14 cellular contexts compared by ENCODE assay signal in the genomic region with DNA sequence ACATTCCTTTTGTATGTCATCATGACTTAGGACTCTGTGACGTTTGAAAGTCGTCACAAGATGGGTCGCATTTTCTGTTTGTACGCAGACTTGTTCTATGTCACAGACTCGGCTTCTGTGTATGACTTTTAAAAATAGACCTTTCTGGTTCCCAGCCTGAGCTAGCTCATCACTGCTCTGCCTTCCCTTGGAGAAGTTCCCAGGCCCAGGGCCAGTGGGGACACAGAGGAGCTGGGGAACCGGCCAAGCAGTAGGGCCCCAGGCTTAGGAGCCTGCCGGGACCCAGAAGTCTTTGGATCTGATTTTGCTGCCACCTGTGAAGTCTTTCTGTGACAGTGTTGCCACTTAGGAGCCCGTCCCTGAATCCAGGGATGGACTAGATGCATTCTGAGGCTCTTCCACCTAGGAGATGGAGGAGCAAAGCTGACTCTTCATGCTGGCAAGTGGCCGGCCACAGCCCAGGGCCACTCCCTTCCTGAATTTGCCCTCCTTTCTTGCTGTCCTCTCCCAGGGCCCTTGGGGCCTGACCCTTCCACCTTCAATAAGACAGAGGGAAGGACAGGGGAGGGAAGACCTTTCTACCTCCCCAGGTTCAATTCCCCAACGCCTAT. TPM values are rescaled to one million over a fixed set of nuclear protein-coding genes. Genes with fewer than 3 reads are reported as not detected.
"Had no signal": no experiment of that assay in that cellular context is flagged by ENCODE, and none has a peak within 500 bp of the region (broad histone marks: within the 10 kb centered on the region; RNA-seq: fewer than 3 reads in every experiment).

No MANE protein-coding gene starts in this region.

- H3K9me3 Mint-ChIP-seq: T-helper 2 cell treated with Interferon-gamma antibody and Interleukin-4, amounts not matched to agents 5 μg/mL and 100 μg/mL, for 36 hours had no signal

- H3K36me3 ChIP-seq: stomach, upper lobe of left lung had no signal

- H3K4me3 Mint-ChIP-seq: activated CD4-positive, alpha-beta T cell treated with anti-CD3 and anti-CD28 coated beads for 36 hours; activated naive CD8-positive, alpha-beta T cell; nephron progenitor cell; T-helper 2 cell treated with Interferon-gamma antibody and Interleukin-4, amounts not matched to agents 5 μg/mL and 100 μg/mL, for 36 hours; WTC11 had no signal

- H3K27ac ChIP-seq: SK-N-MC, stomach, testis, upper lobe of left lung had no signal

- ATAC-seq: activated CD4-positive, alpha-beta T cell treated with anti-CD3 and anti-CD28 coated beads for 36 hours; left colon; WTC11 had no signal

- H3K27ac Mint-ChIP-seq: activated CD4-positive, alpha-beta T cell treated with anti-CD3 and anti-CD28 coated beads for 36 hours; activated naive CD8-positive, alpha-beta T cell; nephron progenitor cell; T-helper 2 cell treated with Interferon-gamma antibody and Interleukin-4, amounts not matched to agents 5 μg/mL and 100 μg/mL, for 36 hours; WTC11 had no signal

- H3K27me3 ChIP-seq: testis, upper lobe of left lung had no signal

- H3K4me1 ChIP-seq: stomach, testis, upper lobe of left lung had no signal

- H3K9me3 ChIP-seq: stomach, testis, upper lobe of left lung had no signal

- H3K4me3 ChIP-seq: SK-N-MC, smooth muscle cell, stomach, testis, upper lobe of left lung had no signal

- H3K4me1 Mint-ChIP-seq: activated CD4-positive, alpha-beta T cell treated with anti-CD3 and anti-CD28 coated beads for 36 hours; nephron progenitor cell; WTC11 had no signal

- DNase-seq: activated CD4-positive, alpha-beta T cell treated with anti-CD3 and anti-CD28 coated beads for 36 hours; activated CD4-positive, alpha-beta T cell treated with anti-CD3 and anti-CD28 coated beads, Interleukin-2, amount 50 U/mL, for 48 hours; erythroblast; left colon; nephron progenitor cell; stimulated activated CD4-positive, alpha-beta T cell treated with anti-CD3 and anti-CD28 coated beads, Interleukin-4, amount 100 ng/mL, for 1 hour; stomach; testis; upper lobe of left lung had no signal

- H3K36me3 Mint-ChIP-seq: activated naive CD8-positive, alpha-beta T cell; WTC11 had no signal

RNA-seq across cellular contexts. Expression of a gene that starts 18.1 kb away (rescaled TPM):
- total RNA-seq: activated CD4-positive, alpha-beta T cell treated with anti-CD3 and anti-CD28 coated beads for 36 hours had no signal
